Comparison of ENCODE assay signal across 17 cellular contexts in the genomic region with DNA sequence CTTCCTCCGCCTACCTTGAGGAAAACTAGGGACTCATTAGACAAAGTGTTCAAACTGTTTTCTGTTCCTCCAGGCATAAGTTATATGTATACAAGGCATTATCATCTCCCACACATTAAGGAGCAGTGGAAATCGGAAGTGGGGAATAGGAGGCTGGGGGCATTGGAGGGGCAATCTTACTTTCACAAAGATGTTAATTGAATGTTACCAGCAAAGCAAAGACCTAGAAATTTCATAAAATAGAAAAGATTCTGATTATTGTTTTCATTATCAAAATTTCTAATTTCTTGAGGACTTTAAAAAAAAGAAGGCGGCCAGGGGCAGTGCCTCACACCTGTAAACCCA.
A peak's percentile ranks its signal among the peaks of the same experiment; 100 is the strongest.
DNase-seq lines count a peak whose midpoint lies in the region; ATAC-seq, FAIRE-seq and TF ChIP-seq lines count a peak whose summit lies in the region.
"Had no signal": no experiment of that assay in that cellular context is flagged by ENCODE, and none has a peak within 500 bp of the region (broad histone marks: within the 10 kb centered on the region; RNA-seq: fewer than 3 reads in every experiment).

No MANE protein-coding gene starts in this region.

- H3K36me3 Mint-ChIP-seq in Calu3 (ENCODE audit: insufficient read depth, unreplicated experiment), result peaks cover 10% of the 10 kb centered on the region
- H3K36me3 Mint-ChIP-seq: mesothelial cell of epicardium had no signal

- DNase-seq in Calu3 (no peak), PC-3 (no peak), K562 (ENCODE audit: extremely low read depth in 1 of 4, low spot score in 3 of 4) (no peak), mucosa of descending colon (no peak), COR-L47 (lab: John Stamatoyannopoulos, UW) (no peak), C1 segment of cervical spinal cord (lab: John Stamatoyannopoulos, UW) (no peak)
- DNase-seq: cerebellar nuclear complex, glutamatergic neuron, KBM-7, NCI-H1105, occipital lobe had no signal

- peak overlapping the region; percentile 45 for H3K4me3 Mint-ChIP-seq in Calu3 (ENCODE audit: low read depth, unreplicated experiment)
- H3K4me3 Mint-ChIP-seq: mesothelial cell of epicardium had no signal

- ATAC-seq in PC-3, result no peak
- ATAC-seq in K562, result no peak
- no peak for ATAC-seq in mucosa of descending colon

- peaks cover 8% of the 10 kb centered on the region for H3F3A ChIP-seq in PC-3 (ENCODE audit: low read length, unreplicated experiment)

- H3K4me1 ChIP-seq in PC-3 (ENCODE audit: insufficient read depth, low read length) (peaks cover 30% of the 10 kb centered on the region), K562 (replicated peaks in 1 of 2; ENCODE audit: control insufficient read depth in 2 of 2, insufficient read depth in 2 of 2, low read length in 2 of 2) (peaks cover 0 to 25% of the 10 kb centered on the region in 2 experiments; a peak in 4 of 5 replicates), skeletal muscle satellite cell (ENCODE audit: control insufficient read depth, insufficient read depth, low read length) (peaks cover 31% of the 10 kb centered on the region), mucosa of descending colon (ENCODE audit: low read depth) (no peaks in the 10 kb centered on the region)
- H3K4me1 ChIP-seq: sigmoid colon had no signal

- H3K36me3 ChIP-seq in PC-3 (ENCODE audit: low read depth, low read length) (no peaks in the 10 kb centered on the region), K562 (ENCODE audit: control insufficient read depth, insufficient read depth, low read length) (no peaks in the 10 kb centered on the region), skeletal muscle satellite cell (ENCODE audit: insufficient read depth, low read length) (no peaks in the 10 kb centered on the region), mucosa of descending colon (ENCODE audit: low read depth) (no peaks in the 10 kb centered on the region)
- H3K36me3 ChIP-seq: sigmoid colon had no signal

- H3K9me3 ChIP-seq in PC-3 (ENCODE audit: low read length) (no peaks in the 10 kb centered on the region), K562 (replicated peaks; ENCODE audit: control insufficient read depth, insufficient read depth, low read depth, low read length) (peaks cover 3% of the 10 kb centered on the region; the same call in 1 of the 2 replicates), skeletal muscle satellite cell (replicated peaks; ENCODE audit: low read length) (no peaks in the 10 kb centered on the region), mucosa of descending colon (no peaks in the 10 kb centered on the region)
- H3K9me3 ChIP-seq: sigmoid colon had no signal

- TF ChIP-seq CTCF in Calu3 (IDR thresholded peaks at IDR 0.05; ENCODE audit: unreplicated experiment), result no peak
- no peak for TF ChIP-seq CTCF in PC-3 (conservative IDR thresholded peaks at IDR 0.05; ENCODE audit: low read depth, low read length)
- no peak for TF ChIP-seq CTCF in K562 (IDR thresholded peaks at IDR 0.05 in 2 of 3, conservative IDR thresholded peaks at IDR 0.05 in 1 of 3; ENCODE audit: insufficient read depth in 2 of 3, low read depth in 1 of 3, low read length in 3 of 3)
- TF ChIP-seq CTCF in mucosa of descending colon (IDR thresholded peaks at IDR 0.05), result no peak

- TF ChIP-seq RAD21 in K562 (CRISPR knock-in tag; conservative IDR thresholded peaks at IDR 0.05 in 1 of 2, IDR thresholded peaks at IDR 0.05 in 1 of 2), result no peak

- FAIRE-seq in K562 (lab: Jason Lieb, UNC), result no peak
- FAIRE-seq: endothelial cell of umbilical vein, G401.6, islet of Langerhans had no signal

- no peaks in the 10 kb centered on the region for H3K27me3 ChIP-seq in PC-3 (ENCODE audit: low read length)
- no peaks in the 10 kb centered on the region for H3K27me3 ChIP-seq in K562 (ENCODE audit: control insufficient read depth in 2 of 2, insufficient read depth in 2 of 2, low read length in 2 of 2)
- H3K27me3 ChIP-seq in skeletal muscle satellite cell (ENCODE audit: control insufficient read depth, insufficient read depth, low read length), result no peaks in the 10 kb centered on the region
- H3K27me3 ChIP-seq: sigmoid colon had no signal

- H3K4me3 ChIP-seq in PC-3 (ENCODE audit: low read length), result no peak overlapping the region
- no peak overlapping the region for H3K4me3 ChIP-seq in K562
- no peak overlapping the region for H3K4me3 ChIP-seq in skeletal muscle satellite cell (ENCODE audit: low read length)
- H3K4me3 ChIP-seq in mucosa of descending colon, result no peak overlapping the region
- H3K4me3 ChIP-seq: sigmoid colon had no signal

- WGBS in K562 (ENCODE audit: insufficient coverage, low coverage, missing lambda C conversion rate), result 70% methylated on average over 3 of the region's 3 CpGs

- H3K79me2 ChIP-seq in PC-3 (ENCODE audit: low read length) (0 out of 2 replicates have a peak, but pooled peaks cover 3% of the 10 kb centered on the region), K562 (ENCODE audit: control insufficient read depth, insufficient read depth, low read length) (no peaks in the 10 kb centered on the region)

- H3K4me1 Mint-ChIP-seq in Calu3 (ENCODE audit: low read depth, unreplicated experiment), result peaks cover 34% of the 10 kb centered on the region

- no peak overlapping the region for H2AFZ ChIP-seq in PC-3 (ENCODE audit: low read length)
- peak overlapping the region; percentile 78 for H2AFZ ChIP-seq in K562 (ENCODE audit: low read depth, low read length)

- H3K27ac ChIP-seq in PC-3 (ENCODE audit: low read length) (peak overlapping the region; percentile 98), K562 (ENCODE audit: extremely low read depth, low read depth, low read length) (peak overlapping the region; percentile 48; the same call in 2 of the 3 replicates)

- H3K9me1 ChIP-seq in K562 (ENCODE audit: control insufficient read depth, insufficient read depth, low read length), result no peaks in the 10 kb centered on the region

- intact Hi-C loops in Calu3 (cut with micrococcal nuclease; ENCODE audit: unreplicated experiment), result no loop called here
- intact Hi-C loops in PC-3 (cut with micrococcal nuclease), result loop anchor here (10.0 kb wide), 1 partner anchor 469 kb away; no protein-coding TSS in a partner anchor
- intact Hi-C loops in K562 (cut with micrococcal nuclease), result no loop called here
- intact Hi-C loops in mucosa of descending colon (cut with DNase I, micrococcal nuclease), result no loop called here

- BruUV-seq in Calu3 (replicated peaks; lab: Mats Ljungman, UMichigan) (no TSS peak), PC-3 (replicated peaks; lab: Mats Ljungman, UMichigan) (no TSS peak), K562 (replicated peaks; lab: Mats Ljungman, UMichigan) (no TSS peak)

- POLR2A ChIA-PET in PC-3 (lab: Charles Lee; ENCODE audit: unreplicated experiment) (interaction anchor here (0.5 to 0.9 kb wide), 4 partner anchors 105 to 689 kb away, joined by 3 to 10 read pairs (median 5); no protein-coding TSS in a partner anchor), K562 (lab: Yijun Ruan, JAX) (no interaction called here)

- no peaks in the 10 kb centered on the region for H3K9me2 ChIP-seq in PC-3 (replicated peaks; ENCODE audit: low read length)

- H3K9ac ChIP-seq in PC-3 (ENCODE audit: low read length) (peak overlapping the region; percentile 94), K562 (ENCODE audit: insufficient read depth in 1 of 2, low read depth in 2 of 2, low read length in 2 of 2) (no peak overlapping the region), skeletal muscle satellite cell (ENCODE audit: low read depth, low read length) (peak overlapping the region; percentile 87)

- CTCF ChIA-PET in Calu3 (lab: Charles Lee), result no interaction called here
- CTCF ChIA-PET in PC-3 (lab: Charles Lee), result interaction anchor here (0.7 kb wide), 1 partner anchor 718 kb away, joined by 3 read pairs; no protein-coding TSS in a partner anchor
- CTCF ChIA-PET in K562 (lab: Yijun Ruan, JAX; ENCODE audit: low intra/inter-chr PET ratio), result no interaction called here

- no peaks in the 10 kb centered on the region for H3K27me3 Mint-ChIP-seq in Calu3 (ENCODE audit: unreplicated experiment)

- peak overlapping the region; percentile 99 for H3K27ac Mint-ChIP-seq in Calu3 (ENCODE audit: unreplicated experiment)
- H3K27ac Mint-ChIP-seq: mesothelial cell of epicardium had no signal

- H3K9me3 Mint-ChIP-seq in Calu3 (ENCODE audit: low read depth, unreplicated experiment), result peaks cover 12% of the 10 kb centered on the region

- no peak for TF ChIP-seq POLR2A in K562 (conservative IDR thresholded peaks at IDR 0.05)

- H4K20me1 ChIP-seq in PC-3 (ENCODE audit: low read length) (no peaks in the 10 kb centered on the region), K562 (replicated peaks; ENCODE audit: control insufficient read depth, insufficient read depth, low read length) (no peaks in the 10 kb centered on the region)

- H3K4me2 ChIP-seq in PC-3 (ENCODE audit: low read length) (peak overlapping the region; percentile 14; the same call in 1 of the 2 replicates), K562 (ENCODE audit: insufficient read depth, low read length) (peak overlapping the region; percentile 22; the same call in 1 of the 2 replicates), skeletal muscle satellite cell (ENCODE audit: low read length) (peak overlapping the region; percentile 40)

- in situ Hi-C loops in K562 (cut with MboI), result no loop called here

- TF ChIP-seq EP300 in K562 (IDR thresholded peaks at IDR 0.05; ENCODE audit: low read length), result no peak

TF ChIP-seq in K562, 482 proteins besides CTCF, POLR2A, EP300 and RAD21 (continues in another document):
- TF ChIP-seq MBD2 (IDR thresholded peaks at IDR 0.05; ENCODE audit: borderline replicate concordance, low read depth) (no peak), TAF9B (IDR thresholded peaks at IDR 0.05; ENCODE audit: partially characterized antibody) (peak; percentile 9), FOSL1 (tag; conservative IDR thresholded peaks at IDR 0.05) (peak; percentile 92)
- TF ChIP-seq, protein P1, sequence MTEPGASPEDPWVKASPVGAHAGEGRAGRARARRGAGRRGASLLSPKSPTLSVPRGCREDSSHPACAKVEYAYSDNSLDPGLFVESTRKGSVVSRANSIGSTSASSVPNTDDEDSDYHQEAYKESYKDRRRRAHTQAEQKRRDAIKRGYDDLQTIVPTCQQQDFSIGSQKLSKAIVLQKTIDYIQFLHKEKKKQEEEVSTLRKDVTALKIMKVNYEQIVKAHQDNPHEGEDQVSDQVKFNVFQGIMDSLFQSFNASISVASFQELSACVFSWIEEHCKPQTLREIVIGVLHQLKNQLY (CRISPR knock-in tag; conservative IDR thresholded peaks at IDR 0.05), result no peak

Comparison
In these comparisons a context has a peak if more than half of its experiments do, and no peak if none do; other contexts are left out.
1. H3K9ac ChIP-seq: peak in PC-3 (single experiment) and skeletal muscle satellite cell (single experiment); none in K562 (0 of 2).
2. Peak in every context shown above with its lines, with median percentiles within 50 percentile points of each other: H3K4me2 ChIP-seq.